In genomic region chr18:13232971-13233565, GRCh38 we compare ENCODE assay signal across 1 cellular context.
TF ChIP-seq lines count a peak whose summit lies in the region.

No MANE protein-coding gene starts in this region.

TF ChIP-seq in HEK293T, 16 proteins besides CTCF, POLR2A, EP300 and RAD21 (continued from another document):
- TF ChIP-seq PKNOX1 (IDR thresholded peaks at IDR 0.05) (no peak), TARDBP (IDR thresholded peaks at IDR 0.05) (no peak), ARNT (IDR thresholded peaks at IDR 0.05) (no peak), ELF4 (IDR thresholded peaks at IDR 0.05) (no peak), FOXA1 (IDR thresholded peaks at IDR 0.05) (no peak)
TF ChIP-seq in HEK293T: peak in this region for 0.
